Comparison of ENCODE assay signal across 8 cellular contexts in the genomic region with DNA sequence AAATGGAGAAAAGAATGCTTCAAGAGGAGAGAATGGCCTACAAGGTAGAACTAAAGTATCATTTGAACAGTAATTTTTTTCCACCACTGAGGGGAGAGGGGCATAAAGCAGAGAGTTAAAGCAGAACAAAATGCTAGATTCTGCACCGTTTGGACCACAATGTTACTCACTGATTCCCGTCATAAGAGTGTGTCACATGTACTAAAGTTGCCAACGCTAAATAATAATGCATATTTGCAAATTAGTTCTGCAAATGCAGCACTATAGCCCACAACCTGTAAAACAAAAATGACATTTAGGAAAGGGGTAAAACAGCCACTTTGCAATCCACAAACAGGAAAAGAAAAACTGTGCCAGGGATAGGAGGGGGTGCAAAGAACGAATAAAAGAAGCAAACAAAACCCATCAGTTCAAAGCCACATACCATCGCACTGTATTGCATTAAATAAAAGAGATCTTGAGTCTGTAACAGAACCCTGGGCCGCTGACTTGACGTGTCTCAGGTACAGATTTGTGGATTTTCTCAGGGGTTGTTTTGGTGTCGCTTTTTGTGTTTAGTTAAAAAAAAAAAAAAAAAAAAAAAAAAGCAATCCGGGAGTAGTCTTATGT. TPM values are rescaled to one million over a fixed set of nuclear protein-coding genes. Genes with fewer than 3 reads are reported as not detected.
A peak's percentile ranks its signal among the peaks of the same experiment; 100 is the strongest.
DNase-seq lines count a peak whose midpoint lies in the region; ATAC-seq and TF ChIP-seq lines count a peak whose summit lies in the region.

No MANE protein-coding gene starts in this region.

- peaks cover 42% of the 10 kb centered on the region for H3K4me1 ChIP-seq in iPS-20b (ENCODE audit: insufficient read depth, low read length)

- H3K9me3 ChIP-seq in iPS-20b (ENCODE audit: insufficient read depth, low read depth, low read length): no peaks in the 10 kb centered on the region

- peak overlapping the region; percentile 74 for H3K4me3 Mint-ChIP-seq in activated T-cell treated with anti-CD3 and anti-CD28 coated beads, Interleukin-2, amount 50 U/mL, for 24 hours
- peak overlapping the region; percentile 74 for H3K4me3 Mint-ChIP-seq in activated CD8-positive, alpha-beta T cell treated with anti-CD3 and anti-CD28 coated beads for 36 hours

- peaks cover 64% of the 10 kb centered on the region for H3K27me3 ChIP-seq in iPS-20b (ENCODE audit: insufficient read depth, low read length)

- no peak for TF ChIP-seq CTCF in activated CD8-positive, alpha-beta T cell treated with anti-CD3 and anti-CD28 coated beads for 36 hours (IDR thresholded peaks at IDR 0.05)

- peak overlapping the region; percentile 83 for H3K4me3 ChIP-seq in iPS-20b (ENCODE audit: low read length)

- intact Hi-C loops in activated CD8-positive, alpha-beta T cell treated with anti-CD3 and anti-CD28 coated beads for 36 hours (cut with micrococcal nuclease): no loop called here

- H3K27me3 Mint-ChIP-seq in activated T-cell treated with anti-CD3 and anti-CD28 coated beads, Interleukin-2, amount 50 U/mL, for 24 hours: peaks cover 75% of the 10 kb centered on the region
- H3K27me3 Mint-ChIP-seq in activated CD8-positive, alpha-beta T cell treated with anti-CD3 and anti-CD28 coated beads for 36 hours: peaks cover 54% of the 10 kb centered on the region

- no peak for DNase-seq in activated T-cell treated with anti-CD3 and anti-CD28 coated beads, Interleukin-2, amount 50 U/mL, for 24 hours
- no peak for DNase-seq in activated T-cell treated with anti-CD3 and anti-CD28 coated beads for 4 hours
- no peak for DNase-seq in activated CD8-positive, alpha-beta T cell treated with anti-CD3 and anti-CD28 coated beads for 36 hours
- no peak for DNase-seq in kidney glomerular epithelial cell (lab: John Stamatoyannopoulos, UW)
- DNase-seq in A172 (ENCODE audit: low spot score): no peak

- H3K9me3 Mint-ChIP-seq in activated T-cell treated with anti-CD3 and anti-CD28 coated beads, Interleukin-2, amount 50 U/mL, for 24 hours: peaks cover 2% of the 10 kb centered on the region
- no peaks in the 10 kb centered on the region for H3K9me3 Mint-ChIP-seq in activated CD8-positive, alpha-beta T cell treated with anti-CD3 and anti-CD28 coated beads for 36 hours

- ATAC-seq in activated CD8-positive, alpha-beta T cell treated with anti-CD3 and anti-CD28 coated beads for 36 hours: no peak
- no peak for ATAC-seq in HG02870 (IDR thresholded peaks at IDR 0.05; ENCODE audit: unreplicated experiment)

- H3K4me1 Mint-ChIP-seq in activated T-cell treated with anti-CD3 and anti-CD28 coated beads, Interleukin-2, amount 50 U/mL, for 24 hours (ENCODE audit: low read depth): peaks cover 38% of the 10 kb centered on the region
- peaks cover 30% of the 10 kb centered on the region for H3K4me1 Mint-ChIP-seq in activated CD8-positive, alpha-beta T cell treated with anti-CD3 and anti-CD28 coated beads for 36 hours (ENCODE audit: low read depth)

- no peaks in the 10 kb centered on the region for H3K36me3 ChIP-seq in iPS-20b (ENCODE audit: insufficient read depth, low read depth, low read length)

- CTCF ChIA-PET in activated CD8-positive, alpha-beta T cell treated with anti-CD3 and anti-CD28 coated beads for 36 hours (lab: Charles Lee): no interaction called here

- no peak overlapping the region for H3K27ac ChIP-seq in iPS-20b (ENCODE audit: low read length)
- peak overlapping the region; percentile 82 for H3K27ac ChIP-seq in temporal lobe (ENCODE audit: low read depth, low read length)

- H3K27ac Mint-ChIP-seq in activated T-cell treated with anti-CD3 and anti-CD28 coated beads, Interleukin-2, amount 50 U/mL, for 24 hours: peak overlapping the region; percentile 55
- H3K27ac Mint-ChIP-seq in activated CD8-positive, alpha-beta T cell treated with anti-CD3 and anti-CD28 coated beads for 36 hours: no peak overlapping the region

- POLR2A ChIA-PET in activated CD8-positive, alpha-beta T cell treated with anti-CD3 and anti-CD28 coated beads for 36 hours (lab: Charles Lee): no interaction called here

- peak overlapping the region; percentile 84; the same call in 1 of the 2 replicates for H3K9ac ChIP-seq in iPS-20b (ENCODE audit: low read depth, low read length)

- H3K36me3 Mint-ChIP-seq in activated T-cell treated with anti-CD3 and anti-CD28 coated beads, Interleukin-2, amount 50 U/mL, for 24 hours (ENCODE audit: low read depth): no peaks in the 10 kb centered on the region
- H3K36me3 Mint-ChIP-seq in activated CD8-positive, alpha-beta T cell treated with anti-CD3 and anti-CD28 coated beads for 36 hours (ENCODE audit: low read depth): no peaks in the 10 kb centered on the region

RNA-seq across cellular contexts. Expression of a gene that starts 7.7 kb away (rescaled TPM):
- total RNA-seq in activated CD8-positive, alpha-beta T cell treated with anti-CD3 and anti-CD28 coated beads for 36 hours: not detected
- 139 TPM for total RNA-seq in temporal lobe
- 4.7 and 5.6 TPM in 2 replicates for total RNA-seq in A172 (2014; rRNA removed; shearing (Covaris generic))

Comparison
In these comparisons a context has a peak if more than half of its experiments do, and no peak if none do; other contexts are left out.
1. RNA of a gene that starts 7.7 kb away (total RNA-seq): 139 TPM in temporal lobe (single experiment); 4.7 to 5.6 TPM in A172 and not detected in activated CD8-positive, alpha-beta T cell treated with anti-CD3 and anti-CD28 coated beads for 36 hours; every median in the first group is over 10 times any median in the second.